1 cellular context compared by ENCODE assay signal in the genomic region with DNA sequence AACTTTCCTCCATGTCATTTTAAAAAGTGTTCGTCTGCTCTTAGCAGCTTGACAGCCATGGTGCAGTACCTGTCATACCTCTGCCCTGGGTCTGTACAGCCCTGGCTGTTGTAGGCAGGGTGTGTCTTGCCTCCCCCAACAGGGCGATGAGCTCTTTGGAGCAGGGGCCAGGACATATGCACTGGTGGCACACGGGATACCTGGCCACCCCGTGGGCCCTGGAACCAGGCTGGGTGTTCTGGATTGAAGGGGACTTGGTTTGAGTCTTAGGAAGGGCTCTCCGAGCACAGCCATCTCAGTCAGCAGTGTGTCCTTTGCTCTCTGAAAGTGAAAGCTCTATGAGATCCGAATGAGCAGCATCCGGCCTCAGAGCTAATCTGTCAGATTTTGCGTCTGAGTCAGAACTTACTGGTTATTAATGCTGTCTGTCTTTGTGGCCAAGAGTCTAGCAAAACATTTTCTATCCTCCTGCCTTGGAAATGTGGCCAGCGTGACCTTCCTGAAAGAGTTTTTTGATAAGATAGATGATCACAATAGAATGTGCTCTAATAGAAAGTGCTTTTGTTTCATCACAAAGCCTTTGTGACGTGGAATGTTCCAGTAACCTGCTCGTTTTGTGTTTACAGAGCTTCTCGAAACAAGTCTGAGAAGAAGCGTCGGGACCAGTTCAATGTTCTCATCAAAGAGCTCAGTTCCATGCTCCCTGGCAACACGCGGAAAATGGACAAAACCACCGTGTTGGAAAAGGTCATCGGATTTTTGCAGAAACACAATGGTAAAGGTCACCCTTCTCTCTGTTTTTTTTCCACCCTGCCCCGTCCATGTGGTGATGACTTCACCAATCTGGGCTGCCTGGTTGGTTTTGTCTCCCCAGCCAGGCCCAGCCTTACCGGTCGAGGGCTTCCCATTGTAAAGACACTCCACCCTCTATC.
TF ChIP-seq lines count a peak whose summit lies in the region.

No MANE protein-coding gene starts in this region.

TF ChIP-seq in HepG2, 621 proteins besides CTCF, POLR2A, EP300 and RAD21 (continued from another document):
- no peak for TF ChIP-seq MATR3 (CRISPR knock-in tag; IDR thresholded peaks at IDR 0.05)
- no peak for TF ChIP-seq WIZ (CRISPR knock-in tag; IDR thresholded peaks at IDR 0.05)
- TF ChIP-seq ZNF160 (CRISPR knock-in tag; IDR thresholded peaks at IDR 0.05) = no peak
- TF ChIP-seq ZNF350 (CRISPR knock-in tag; IDR thresholded peaks at IDR 0.05; ENCODE audit: borderline replicate concordance, low read depth) = no peak
- TF ChIP-seq, protein P1, sequence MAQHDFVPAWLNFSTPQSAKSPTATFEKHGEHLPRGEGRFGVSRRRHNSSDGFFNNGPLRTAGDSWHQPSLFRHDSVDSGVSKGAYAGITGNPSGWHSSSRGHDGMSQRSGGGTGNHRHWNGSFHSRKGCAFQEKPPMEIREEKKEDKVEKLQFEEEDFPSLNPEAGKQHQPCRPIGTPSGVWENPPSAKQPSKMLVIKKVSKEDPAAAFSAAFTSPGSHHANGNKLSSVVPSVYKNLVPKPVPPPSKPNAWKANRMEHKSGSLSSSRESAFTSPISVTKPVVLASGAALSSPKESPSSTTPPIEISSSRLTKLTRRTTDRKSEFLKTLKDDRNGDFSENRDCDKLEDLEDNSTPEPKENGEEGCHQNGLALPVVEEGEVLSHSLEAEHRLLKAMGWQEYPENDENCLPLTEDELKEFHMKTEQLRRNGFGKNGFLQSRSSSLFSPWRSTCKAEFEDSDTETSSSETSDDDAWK (CRISPR knock-in tag; IDR thresholded peaks at IDR 0.05) = no peak
- no peak for TF ChIP-seq ZFP82 (CRISPR knock-in tag; IDR thresholded peaks at IDR 0.05; ENCODE audit: borderline replicate concordance)
- TF ChIP-seq, protein P2, sequence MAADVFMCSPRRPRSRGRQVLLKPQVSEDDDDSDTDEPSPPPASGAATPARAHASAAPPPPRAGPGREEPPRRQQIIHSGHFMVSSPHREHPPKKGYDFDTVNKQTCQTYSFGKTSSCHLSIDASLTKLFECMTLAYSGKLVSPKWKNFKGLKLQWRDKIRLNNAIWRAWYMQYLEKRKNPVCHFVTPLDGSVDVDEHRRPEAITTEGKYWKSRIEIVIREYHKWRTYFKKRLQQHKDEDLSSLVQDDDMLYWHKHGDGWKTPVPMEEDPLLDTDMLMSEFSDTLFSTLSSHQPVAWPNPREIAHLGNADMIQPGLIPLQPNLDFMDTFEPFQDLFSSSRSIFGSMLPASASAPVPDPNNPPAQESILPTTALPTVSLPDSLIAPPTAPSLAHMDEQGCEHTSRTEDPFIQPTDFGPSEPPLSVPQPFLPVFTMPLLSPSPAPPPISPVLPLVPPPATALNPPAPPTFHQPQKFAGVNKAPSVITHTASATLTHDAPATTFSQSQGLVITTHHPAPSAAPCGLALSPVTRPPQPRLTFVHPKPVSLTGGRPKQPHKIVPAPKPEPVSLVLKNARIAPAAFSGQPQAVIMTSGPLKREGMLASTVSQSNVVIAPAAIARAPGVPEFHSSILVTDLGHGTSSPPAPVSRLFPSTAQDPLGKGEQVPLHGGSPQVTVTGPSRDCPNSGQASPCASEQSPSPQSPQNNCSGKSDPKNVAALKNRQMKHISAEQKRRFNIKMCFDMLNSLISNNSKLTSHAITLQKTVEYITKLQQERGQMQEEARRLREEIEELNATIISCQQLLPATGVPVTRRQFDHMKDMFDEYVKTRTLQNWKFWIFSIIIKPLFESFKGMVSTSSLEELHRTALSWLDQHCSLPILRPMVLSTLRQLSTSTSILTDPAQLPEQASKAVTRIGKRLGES (CRISPR knock-in tag; IDR thresholded peaks at IDR 0.05; ENCODE audit: borderline replicate concordance) = no peak
- TF ChIP-seq ZNF432 (CRISPR knock-in tag; IDR thresholded peaks at IDR 0.05; ENCODE audit: borderline replicate concordance) = no peak
- TF ChIP-seq ZNF124 (CRISPR knock-in tag; IDR thresholded peaks at IDR 0.05) = no peak
